18 cellular contexts compared by ENCODE assay signal in the genomic region with DNA sequence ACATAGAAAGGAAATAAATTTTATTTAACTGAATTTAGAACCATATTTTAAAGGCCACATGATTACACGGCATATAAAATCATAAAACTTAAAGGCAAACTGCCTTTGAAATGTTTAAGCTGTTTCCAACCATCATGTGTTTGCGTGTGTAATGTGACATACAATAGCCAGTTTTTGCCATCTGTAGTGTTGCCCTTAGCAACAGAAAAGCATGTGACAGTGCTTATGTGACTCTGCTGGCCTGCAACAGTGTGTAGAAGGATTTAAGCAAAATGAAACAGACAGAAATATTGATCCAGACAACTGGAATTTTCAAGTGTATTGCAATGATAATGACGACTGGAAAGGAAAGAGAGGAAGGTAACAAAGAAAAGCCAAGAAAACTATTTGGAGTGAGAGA. TPM values are rescaled to one million over a fixed set of nuclear protein-coding genes. Genes with fewer than 3 reads are reported as not detected.
A peak's percentile ranks its signal among the peaks of the same experiment; 100 is the strongest.
DNase-seq lines count a peak whose midpoint lies in the region; ATAC-seq, FAIRE-seq and TF ChIP-seq lines count a peak whose summit lies in the region.
"Had no signal": no experiment of that assay in that cellular context is flagged by ENCODE, and none has a peak within 500 bp of the region (broad histone marks: within the 10 kb centered on the region; RNA-seq: fewer than 3 reads in every experiment).

No MANE protein-coding gene starts in this region.

- DNase-seq in NCI-H510A treated with DMSO at 0.1 percent for 48 hours (lab: John Stamatoyannopoulos, UW) (peak; percentile 2), NCI-H510A (lab: John Stamatoyannopoulos, UW) (no peak), NCI-H345 treated with DMSO at 0.1 percent for 48 hours (lab: John Stamatoyannopoulos, UW; ENCODE audit: unreplicated experiment) (peak; percentile 32), H1 (ENCODE audit: low read depth in 1 of 2, low spot score in 2 of 2) (no peak), retinal pigment epithelial cell (ENCODE audit: low read depth) (peak; percentile 61), dorsolateral prefrontal cortex (no peak), hippocampal formation (lab: John Stamatoyannopoulos, UW) (no peak)
- DNase-seq: activated CD4-positive, alpha-beta T cell treated with anti-CD3 and anti-CD28 coated beads for 4 hours; activated T-cell treated with anti-CD3 and anti-CD28 coated beads, Interleukin-2, amount 50 U/mL, for 4 hours; CD8-positive, alpha-beta T cell; NCI-H187 treated with DMSO at 0.1 percent for 48 hours; pancreas; Peyer's patch; T-helper 2 cell had no signal

- TF ChIP-seq RAD21 in H1 (IDR thresholded peaks at IDR 0.05 in 1 of 2, conservative IDR thresholded peaks at IDR 0.05 in 1 of 2; ENCODE audit: low read depth in 2 of 2, low read length in 2 of 2) = no peak

- H3K14ac ChIP-seq in H1 (ENCODE audit: insufficient read length) = no peak overlapping the region

- WGBS in H1 (ENCODE audit: extremely low coverage in 1 of 2, insufficient coverage in 1 of 2, insufficient read length in 1 of 2, insufficient replicate concordance in 2 of 2, low coverage in 1 of 2, low lambda C conversion rate in 2 of 2, missing lambda C conversion rate in 1 of 2), 2 experiments = 83% methylated on average over 3 of the region's 3 CpGs; no CpG with 5 or more reads in 1 of the 2 experiments

- no peak overlapping the region for H3K56ac ChIP-seq in H1 (replicated peaks; ENCODE audit: insufficient read length, low read depth, low read length)

- TF ChIP-seq CTCF in H1 (IDR thresholded peaks at IDR 0.05; ENCODE audit: control extremely low read depth in 1 of 3, insufficient read depth in 1 of 3, low read depth in 1 of 3, low read length in 3 of 3) (no peak), retinal pigment epithelial cell (conservative IDR thresholded peaks at IDR 0.05; ENCODE audit: low read depth, low read length) (no peak), dorsolateral prefrontal cortex (IDR thresholded peaks at IDR 0.05 in 54 of 56, conservative IDR thresholded peaks at IDR 0.05 in 2 of 56; ENCODE audit: low read depth in 1 of 56, partially characterized antibody in 56 of 56) (no peak)

- H2BK5ac ChIP-seq in H1 (ENCODE audit: low read depth, low read length) = no peak overlapping the region

- H2BK20ac ChIP-seq in H1 (ENCODE audit: low read length) = no peak overlapping the region

- ATAC-seq in GM18867 (IDR thresholded peaks at IDR 0.05; ENCODE audit: unreplicated experiment) = no peak
- ATAC-seq: activated T-cell treated with anti-CD3 and anti-CD28 coated beads, Interleukin-2, amount 50 U/mL, for 4 hours; CD8-positive, alpha-beta T cell; HCT116; K562; pancreas had no signal

- H3K23me2 ChIP-seq in H1 (ENCODE audit: low read depth, low read length) = no peaks in the 10 kb centered on the region

- CTCF ChIA-PET in H1 (lab: Charles Lee; ENCODE audit: partially characterized antibody) = interaction anchor here (0.7 to 1.0 kb wide), 2 partner anchors 42 to 112 kb away, joined by 3 read pairs; no protein-coding TSS in a partner anchor

- H2BK120ac ChIP-seq in H1 (replicated peaks; ENCODE audit: low read depth, low read length) = no peak overlapping the region

- H3K79me1 ChIP-seq in H1 (ENCODE audit: low read depth, low read length) = no peaks in the 10 kb centered on the region

- no peak overlapping the region for H4K5ac ChIP-seq in H1 (ENCODE audit: insufficient read length, low read depth, low read length)

- TF ChIP-seq POLR2A in H1 (IDR thresholded peaks at IDR 0.05; ENCODE audit: control extremely low read depth in 1 of 2, low read depth in 2 of 2, low read length in 2 of 2) = no peak

- no peak for TF ChIP-seq EP300 in H1 (IDR thresholded peaks at IDR 0.05; ENCODE audit: borderline replicate concordance in 1 of 2, low read depth in 2 of 2, low read length in 2 of 2)

- H3K4ac ChIP-seq in H1 (replicated peaks; ENCODE audit: insufficient read length, low read depth, low read length) = no peak overlapping the region

- H2AFZ ChIP-seq in H1 (ENCODE audit: low read length) = no peak overlapping the region

- H3K4me2 ChIP-seq in H1 (ENCODE audit: insufficient read depth in 1 of 2, low read depth in 2 of 2, low read length in 2 of 2) = no peak overlapping the region

- H4K8ac ChIP-seq in H1 (ENCODE audit: extremely low read depth, insufficient read depth, low read length) = no peak overlapping the region

- no peak overlapping the region for H4K91ac ChIP-seq in H1 (replicated peaks; ENCODE audit: insufficient read length, low read length)

- no peaks in the 10 kb centered on the region for H3K79me2 ChIP-seq in H1 (ENCODE audit: control insufficient read depth in 1 of 2, insufficient read depth in 2 of 2, low read length in 2 of 2)

- H4K20me1 ChIP-seq in H1 (replicated peaks in 1 of 2; ENCODE audit: control insufficient read depth in 1 of 2, insufficient read depth in 2 of 2, low read length in 2 of 2) = no peaks in the 10 kb centered on the region

- no peak overlapping the region for H3K9ac ChIP-seq in H1 (replicated peaks in 1 of 4; ENCODE audit: extremely low read depth in 1 of 4, low read depth in 3 of 4, low read length in 3 of 4)

- H2BK15ac ChIP-seq in H1 (ENCODE audit: low read length) = no peak overlapping the region

- POLR2A ChIA-PET in H1 (lab: Charles Lee; ENCODE audit: partially characterized antibody) = no interaction called here

- H3K27ac ChIP-seq in H1 (ENCODE audit: low read depth, low read length) (no peak overlapping the region), dorsolateral prefrontal cortex (peak overlapping the region in 2 of 59 donors; percentile 5 to 31)
- H3K27ac ChIP-seq: pancreas, Peyer's patch had no signal

- H3K4me1 ChIP-seq in H1 (replicated peaks in 1 of 4; ENCODE audit: control insufficient read depth in 3 of 4, insufficient read depth in 4 of 4, low read length in 3 of 4) = peaks cover 0 to 3% (median 1%) of the 10 kb centered on the region in 4 experiments; a peak in 2 of 7 replicates
- H3K4me1 ChIP-seq: pancreas, Peyer's patch had no signal

- no peak overlapping the region; the same call in 1 of the 2 replicates for H2AK5ac ChIP-seq in H1 (ENCODE audit: low read depth, low read length)

- no peak overlapping the region for H3K18ac ChIP-seq in H1 (ENCODE audit: extremely low read depth, low read length)

- H3K4me3 ChIP-seq in H1 (ENCODE audit: extremely low read depth in 1 of 4, insufficient read depth in 2 of 4, low read depth in 3 of 4, low read length in 4 of 4) = no peak overlapping the region
- H3K4me3 ChIP-seq in retinal pigment epithelial cell (ENCODE audit: low read length) = no peak overlapping the region
- peak overlapping the region in 12 of 59 donors; percentile 6 to 36 (median 15) for H3K4me3 ChIP-seq in dorsolateral prefrontal cortex
- H3K4me3 ChIP-seq: K562, pancreas, Peyer's patch had no signal

- H3K9me3 ChIP-seq in H1 (ENCODE audit: insufficient read depth in 2 of 2, low read depth in 1 of 2, low read length in 1 of 2) = no peaks in the 10 kb centered on the region
- H3K9me3 ChIP-seq: pancreas, Peyer's patch had no signal

- intact Hi-C loops in dorsolateral prefrontal cortex (cut with DNase I) = no loop called here

- no peak overlapping the region for H3K23ac ChIP-seq in H1 (ENCODE audit: insufficient read length)

- FAIRE-seq in H1 (lab: Jason Lieb, UNC) = no peak
- FAIRE-seq: K562 had no signal

- peaks cover 0 to 1% (median 0%) of the 10 kb centered on the region in 4 experiments; a peak in 1 of 7 replicates for H3K27me3 ChIP-seq in H1 (replicated peaks in 1 of 4; ENCODE audit: control insufficient read depth in 3 of 4, extremely low read depth in 1 of 4, insufficient read depth in 3 of 4, low read length in 3 of 4)
- H3K27me3 ChIP-seq in dorsolateral prefrontal cortex = no peaks in the 10 kb centered on the region
- H3K27me3 ChIP-seq: Peyer's patch had no signal

- H3K36me3 ChIP-seq in H1 (ENCODE audit: control insufficient read depth in 2 of 4, insufficient read depth in 4 of 4, low read length in 3 of 4) = no peaks in the 10 kb centered on the region
- H3K36me3 ChIP-seq: pancreas, Peyer's patch had no signal

- H2BK12ac ChIP-seq in H1 (ENCODE audit: low read depth, low read length) = no peak overlapping the region

TF ChIP-seq in H1, 55 proteins besides CTCF, POLR2A, EP300 and RAD21:
- TF ChIP-seq TAF7 (optimal IDR thresholded peaks at IDR 0.05; ENCODE audit: borderline replicate concordance, low read depth, low read length) (no peak), NRF1 (IDR thresholded peaks at IDR 0.05; ENCODE audit: low read depth, low read length) (0 out of 2 replicates have a peak, but pooled peaks have one; percentile 9), TAF1 (IDR thresholded peaks at IDR 0.05; ENCODE audit: low read depth, low read length) (no peak), POU5F1 (IDR thresholded peaks at IDR 0.05; ENCODE audit: low read depth, low read length) (no peak), NANOG (IDR thresholded peaks at IDR 0.05; ENCODE audit: insufficient read depth, low read depth, low read length, poor library complexity, severe bottlenecking) (no peak), CEBPB (IDR thresholded peaks at IDR 0.05; ENCODE audit: low read depth, low read length) (no peak)

RNA-seq across cellular contexts. Expression of a gene that starts 49.5 kb away (rescaled TPM):
- total RNA-seq in H1 (2021; fragmentation: NEBNext Ultra II Directional; extraction: Animal tissue kit (Norgen Biotek cat#: 25700)) = not detected in 2 replicates
- polyA plus RNA-seq in H1 (2011; rRNA removed) = 0.05 and 0.09 TPM in 2 replicates
- polyA plus RNA-seq in H1 (2011; cell fraction: cytosol; rRNA removed) = 0.09 TPM
- 0.13 TPM for polyA plus RNA-seq in H1 (2011; cell fraction: nucleus; rRNA removed)
- 0.07 to 0.18 TPM (median 0.17 TPM) in 3 of 4 replicates, not detected in the other for polyA plus RNA-seq in H1 (2012, experiment 1 of 2)
- polyA plus RNA-seq in H1 (2012, experiment 2 of 2) = not detected
- polyA plus RNA-seq in H1 (2013, experiment 1 of 2) = 0.14 TPM
- 0.15 TPM for polyA plus RNA-seq in H1 (2013, experiment 2 of 2)
- 0.03 and 0.10 TPM in 2 replicates for polyA minus RNA-seq in H1 (2011; rRNA and poly(A)+ RNA removed)
- not detected for polyA minus RNA-seq in H1 (2011; cell fraction: cytosol; rRNA and poly(A)+ RNA removed)
- polyA minus RNA-seq in H1 (2011; cell fraction: nucleus; rRNA and poly(A)+ RNA removed) = not detected
- 10 to 100 TPM in 1 of 120 experiments, 1 to 10 TPM in 109, under 1 TPM in 10; 0.21 to 30.1 (median 2.3) TPM for total RNA-seq in dorsolateral prefrontal cortex
- total RNA-seq: A673; activated T-cell treated with anti-CD3 and anti-CD28 coated beads, Interleukin-2, amount 50 U/mL, for 4 hours; CD8-positive, alpha-beta T cell; K562; Peyer's patch had no signal
- polyA plus RNA-seq: K562 had no signal

RNA-seq across cellular contexts. Expression of a gene that starts 49.6 kb away (rescaled TPM):
- 0.76 and 1.2 TPM in 2 replicates for total RNA-seq in H1 (2021; fragmentation: NEBNext Ultra II Directional; extraction: Animal tissue kit (Norgen Biotek cat#: 25700))
- polyA plus RNA-seq in H1 (2011; rRNA removed) = 0.13 and 0.24 TPM in 2 replicates
- polyA plus RNA-seq in H1 (2011; cell fraction: cytosol; rRNA removed) = 0.54 TPM
- polyA plus RNA-seq in H1 (2011; cell fraction: nucleus; rRNA removed) = 0.23 TPM
- polyA plus RNA-seq in H1 (2012, experiment 1 of 2) = 0.20 to 1.1 TPM (median 0.29 TPM) in 4 replicates
- 0.49 TPM for polyA plus RNA-seq in H1 (2012, experiment 2 of 2)
- 2.1 TPM for polyA plus RNA-seq in H1 (2013, experiment 1 of 2)
- polyA plus RNA-seq in H1 (2013, experiment 2 of 2) = 2.3 TPM
- 0.37 and 0.44 TPM in 2 replicates for polyA minus RNA-seq in H1 (2011; rRNA and poly(A)+ RNA removed)
- polyA minus RNA-seq in H1 (2011; cell fraction: cytosol; rRNA and poly(A)+ RNA removed) = not detected
- 1.2 TPM for polyA minus RNA-seq in H1 (2011; cell fraction: nucleus; rRNA and poly(A)+ RNA removed)
- 10 to 100 TPM in 2 of 120 experiments, 1 to 10 TPM in 115, under 1 TPM in 3; 0.56 to 11.7 (median 2.6) TPM for total RNA-seq in dorsolateral prefrontal cortex
- total RNA-seq: activated T-cell treated with anti-CD3 and anti-CD28 coated beads, Interleukin-2, amount 50 U/mL, for 4 hours; CD8-positive, alpha-beta T cell; K562; Peyer's patch had no signal
- polyA plus RNA-seq: K562 had no signal

Comparison
In these comparisons a context has a peak if more than half of its experiments do, and no peak if none do; other contexts are left out.
1. DNase-seq: peak in NCI-H510A treated with DMSO at 0.1 percent for 48 hours (single experiment), NCI-H345 treated with DMSO at 0.1 percent for 48 hours (single experiment) and retinal pigment epithelial cell (single experiment); none in NCI-H510A (single experiment), H1 (0 of 2), dorsolateral prefrontal cortex (0 of 10) and hippocampal formation (0 of 2).